ENCODE assay signal across 18 cellular contexts in genomic region chr17:34307110-34307509, GRCh38. TPM values are rescaled to one million over a fixed set of nuclear protein-coding genes. Genes with fewer than 3 reads are reported as not detected.
DNase-seq lines count a peak whose midpoint lies in the region; ATAC-seq and TF ChIP-seq lines count a peak whose summit lies in the region.
"Had no signal": no experiment of that assay in that cellular context is flagged by ENCODE, and none has a peak within 500 bp of the region (broad histone marks: within the 10 kb centered on the region; RNA-seq: fewer than 3 reads in every experiment).

No MANE protein-coding gene starts in this region.

- ATAC-seq in GM18519 (IDR thresholded peaks at IDR 0.05; ENCODE audit: low FRiP score, unreplicated experiment): no peak

- in situ Hi-C loops in GM23248 (cut with MboI) (loop anchor here (10.0 kb wide), 1 partner anchor 112 kb away; no protein-coding TSS in a partner anchor), brain microvascular endothelial cell (cut with HindIII; ENCODE audit: low pct_ligation_motif_present, low sequenced_read_pairs) (no loop called here)

- 12 to 16% methylated on average over 3 of the region's 3 CpGs for WGBS in GM23248 (ENCODE audit: low coverage in 1 of 2, low lambda C conversion rate in 2 of 2, missing lambda C conversion rate in 2 of 2), 2 experiments
- 40% methylated on average over 3 of the region's 3 CpGs for whole genome bisulfite sequencing in esophagus muscularis mucosa

- peak overlapping the region; percentile 25 for H3K4me2 ChIP-seq in GM23248 (ENCODE audit: unreplicated experiment)

- H3K36me3 ChIP-seq in GM23248 (ENCODE audit: low read depth): no peaks in the 10 kb centered on the region
- H3K36me3 ChIP-seq in esophagus muscularis mucosa: no peaks in the 10 kb centered on the region
- H3K36me3 ChIP-seq in brain microvascular endothelial cell (replicated peaks): no peaks in the 10 kb centered on the region
- H3K36me3 ChIP-seq: BE2C, breast epithelium, upper lobe of left lung had no signal

- H2AFZ ChIP-seq in GM23248: no peak overlapping the region
- H2AFZ ChIP-seq: parathyroid adenoma had no signal

- no peaks in the 10 kb centered on the region for H3K9me3 ChIP-seq in GM23248 (ENCODE audit: low read depth)
- H3K9me3 ChIP-seq in esophagus muscularis mucosa: no peaks in the 10 kb centered on the region
- H3K9me3 ChIP-seq: BE2C, breast epithelium, upper lobe of left lung had no signal

- H3F3A ChIP-seq in GM23248 (ENCODE audit: insufficient read depth): peaks cover 15% of the 10 kb centered on the region

- H3K9ac ChIP-seq in GM23248: peak overlapping the region; percentile 14; the same call in 1 of the 2 replicates
- H3K9ac ChIP-seq: parathyroid adenoma had no signal

- H3K4me3 ChIP-seq in GM23248: 0 out of 2 replicates have a peak overlapping the region, but pooled peaks have one; percentile 6
- no peak overlapping the region for H3K4me3 ChIP-seq in esophagus muscularis mucosa
- H3K4me3 ChIP-seq in brain microvascular endothelial cell (ENCODE audit: low read depth, low read length): no peak overlapping the region
- H3K4me3 ChIP-seq: breast epithelium, upper lobe of left lung had no signal

- H3K9me2 ChIP-seq in GM23248 (ENCODE audit: insufficient read depth): no peaks in the 10 kb centered on the region

- intact Hi-C loops in esophagus muscularis mucosa (cut with DNase I): no loop called here

- no peaks in the 10 kb centered on the region for H4K20me1 ChIP-seq in GM23248 (ENCODE audit: insufficient read depth)

- H3K27me3 ChIP-seq in GM23248 (replicated peaks; ENCODE audit: insufficient read depth) (no peaks in the 10 kb centered on the region), esophagus muscularis mucosa (no peaks in the 10 kb centered on the region), brain microvascular endothelial cell (replicated peaks) (no peaks in the 10 kb centered on the region)
- H3K27me3 ChIP-seq: BE2C, breast epithelium, upper lobe of left lung had no signal

- H3K27ac ChIP-seq in GM23248: peak overlapping the region; percentile 38
- peak overlapping the region in 1 of 4 donors; percentile 6 for H3K27ac ChIP-seq in esophagus muscularis mucosa (replicated peaks in 1 of 4)
- no peak overlapping the region for H3K27ac ChIP-seq in brain microvascular endothelial cell
- H3K27ac ChIP-seq: parathyroid adenoma, upper lobe of left lung had no signal

- H3K4me1 ChIP-seq in GM23248 (ENCODE audit: insufficient read depth) (peaks cover 15% of the 10 kb centered on the region), esophagus muscularis mucosa (peaks cover 19 to 26% (median 22%) of the 10 kb centered on the region in 4 donors)
- H3K4me1 ChIP-seq: BE2C, breast epithelium, parathyroid adenoma had no signal

- TF ChIP-seq CTCF in esophagus muscularis mucosa (IDR thresholded peaks at IDR 0.05): no peak
- TF ChIP-seq CTCF in brain microvascular endothelial cell (IDR thresholded peaks at IDR 0.05; ENCODE audit: low read depth, low read length, missing control alignments): no peak

- DNase-seq in AG08395 (ENCODE audit: low spot score) (peak; percentile 32), GM23248 (peak; percentile 67), esophagus muscularis mucosa (ENCODE audit: extremely low spot score) (peak; percentile 55), kidney tubule cell (ENCODE audit: low spot score) (peak; percentile 7), brain microvascular endothelial cell (no peak), HK-2 (ENCODE audit: unreplicated experiment) (no peak), AG08396 (ENCODE audit: low spot score) (no peak)
- DNase-seq: activated naive CD4-positive, alpha-beta T cell treated with anti-CD3 and anti-CD28 coated beads, Interleukin-2, amount 10 ng/mL, durations not matched to agents 7 days and 5 days; BE2C; KG1; NCI-H2081; upper lobe of left lung had no signal

- H3K79me2 ChIP-seq in GM23248 (ENCODE audit: insufficient read depth): no peaks in the 10 kb centered on the region
- H3K79me2 ChIP-seq: parathyroid adenoma had no signal

- no peak for TF ChIP-seq EP300 in esophagus muscularis mucosa (IDR thresholded peaks at IDR 0.05)

- no peak for TF ChIP-seq POLR2A in esophagus muscularis mucosa (IDR thresholded peaks at IDR 0.05; ENCODE audit: low read depth)

RNA-seq across cellular contexts. Expression of gene CCL8, which starts 12.1 kb away (rescaled TPM):
- total RNA-seq in GM23248 (2014; rRNA removed; shearing (Covaris generic)): not detected in 2 replicates
- polyA plus RNA-seq in GM23248 (2016; fragmentation: Nextera tagmentation; extraction: Ambion mirVana): not detected in 2 replicates
- 1 to 10 TPM in 1 of 4 donors, not detected in 3; 2.0 TPM for total RNA-seq in esophagus muscularis mucosa
- total RNA-seq: activated CD8-positive, alpha-beta memory T cell treated with anti-CD3 and anti-CD28 coated beads for 36 hours; H1; SK-MEL-5 had no signal
- polyA plus RNA-seq: H1 had no signal

RNA-seq across cellular contexts. Expression of gene CCL11, which starts 21.6 kb away (rescaled TPM):
- not detected in 2 replicates for total RNA-seq in GM23248 (2014; rRNA removed; shearing (Covaris generic))
- not detected in 2 replicates for polyA plus RNA-seq in GM23248 (2016; fragmentation: Nextera tagmentation; extraction: Ambion mirVana)
- total RNA-seq in esophagus muscularis mucosa: 1 to 10 TPM; 2.0 to 8.8 (median 6.6) TPM
- total RNA-seq: activated CD8-positive, alpha-beta memory T cell treated with anti-CD3 and anti-CD28 coated beads for 36 hours; H1; SK-MEL-5 had no signal
- polyA plus RNA-seq: H1 had no signal

RNA-seq across cellular contexts. Expression of gene CCL7, which starts 37.1 kb away (rescaled TPM):
- total RNA-seq in GM23248 (2014; rRNA removed; shearing (Covaris generic)): 4.9 and 7.3 TPM in 2 replicates
- 2.4 and 2.7 TPM in 2 replicates for polyA plus RNA-seq in GM23248 (2016; fragmentation: Nextera tagmentation; extraction: Ambion mirVana)
- under 1 TPM in 1 of 4 donors, not detected in 3; 0.83 TPM for total RNA-seq in esophagus muscularis mucosa
- total RNA-seq: activated CD8-positive, alpha-beta memory T cell treated with anti-CD3 and anti-CD28 coated beads for 36 hours; breast epithelium; H1; SK-MEL-5 had no signal
- polyA plus RNA-seq: H1 had no signal

RNA-seq across cellular contexts. Expression of gene CCL13, which starts 49.2 kb away (rescaled TPM):
- not detected in 2 replicates for total RNA-seq in GM23248 (2014; rRNA removed; shearing (Covaris generic))
- not detected in 2 replicates for polyA plus RNA-seq in GM23248 (2016; fragmentation: Nextera tagmentation; extraction: Ambion mirVana)
- total RNA-seq in esophagus muscularis mucosa: 1 to 10 TPM in 2 of 4 donors, under 1 TPM in 1, not detected in 1; 0.78 to 3.6 (median 2.0) TPM
- total RNA-seq: activated CD8-positive, alpha-beta memory T cell treated with anti-CD3 and anti-CD28 coated beads for 36 hours; H1; SK-MEL-5 had no signal
- polyA plus RNA-seq: H1 had no signal

RNA-seq across cellular contexts. Expression of gene CCL2, which starts 52.0 kb away (rescaled TPM):
- total RNA-seq in GM23248 (2014; rRNA removed; shearing (Covaris generic)): 28.3 and 33.1 TPM in 2 replicates
- polyA plus RNA-seq in GM23248 (2016; fragmentation: Nextera tagmentation; extraction: Ambion mirVana): 111 and 115 TPM in 2 replicates
- total RNA-seq in esophagus muscularis mucosa: 100 to 1,000 TPM in 1 of 4 donors, 10 to 100 TPM in 2, 1 to 10 TPM in 1; 7.1 to 514 (median 20.8) TPM
- total RNA-seq: activated CD8-positive, alpha-beta memory T cell treated with anti-CD3 and anti-CD28 coated beads for 36 hours; SK-MEL-5 had no signal

Comparison
In these comparisons a context has a peak if more than half of its experiments do, and no peak if none do; other contexts are left out.
1. DNase-seq: peak in AG08395 (single experiment), GM23248 (single experiment), esophagus muscularis mucosa (single experiment) and kidney tubule cell (single experiment); none in brain microvascular endothelial cell (single experiment), HK-2 (single experiment) and AG08396 (single experiment).